In the genomic region with DNA sequence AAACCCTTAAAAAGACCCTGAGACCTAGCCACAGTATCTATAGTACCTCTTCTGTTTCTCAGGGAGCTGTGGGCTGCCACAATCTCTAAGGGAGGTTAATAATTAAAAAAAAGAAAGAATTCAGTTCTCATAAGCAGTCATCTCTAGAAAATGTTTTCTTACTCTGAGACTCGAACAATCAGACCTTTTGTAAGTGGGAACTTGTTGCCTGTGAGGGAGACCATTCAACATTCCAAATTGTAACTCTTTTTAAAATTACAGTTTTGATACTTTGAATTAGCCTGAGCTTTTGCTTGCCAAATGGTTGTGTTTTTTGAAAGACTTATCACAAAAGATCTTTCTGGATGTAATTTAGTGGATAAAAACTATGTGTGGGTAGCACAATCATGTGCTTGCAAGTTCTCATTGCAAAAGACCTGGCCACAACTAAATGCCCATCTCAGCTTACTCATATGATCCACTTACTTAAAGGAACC, we compare ENCODE assay signal across 9 cellular contexts. TPM values are rescaled to one million over a fixed set of nuclear protein-coding genes. Genes with fewer than 3 reads are reported as not detected.
DNase-seq lines count a peak whose midpoint lies in the region; ATAC-seq and TF ChIP-seq lines count a peak whose summit lies in the region.
"Had no signal": no experiment of that assay in that cellular context is flagged by ENCODE, and none has a peak within 500 bp of the region (broad histone marks: within the 10 kb centered on the region; RNA-seq: fewer than 3 reads in every experiment).

No MANE protein-coding gene starts in this region.

- no peak overlapping the region for H3K27ac Mint-ChIP-seq in endothelial cell (ENCODE audit: unreplicated experiment)

- H3K4me3 ChIP-seq in AG10803 (ENCODE audit: low read length) (no peak overlapping the region), HAP-1 (no peak overlapping the region)

- in situ Hi-C loops in HAP-1 (cut with MboI; ENCODE audit: low sequenced_read_pairs): no loop called here

- H3K36me3 ChIP-seq in HAP-1 (replicated peaks): no peaks in the 10 kb centered on the region

- peaks cover 9% of the 10 kb centered on the region for H3K4me1 Mint-ChIP-seq in endothelial cell (ENCODE audit: unreplicated experiment)

- H3K4me1 ChIP-seq in HAP-1: no peaks in the 10 kb centered on the region

- no peaks in the 10 kb centered on the region for H3K27me3 ChIP-seq in HAP-1 (ENCODE audit: low read depth)

- DNase-seq in AG10803 (ENCODE audit: low read depth) (peak; percentile 94), fibroblast of peridontal ligament (ENCODE audit: extremely low read depth) (peak; percentile 94), HPDE6-E6E7 (ENCODE audit: extremely low spot score) (no peak), HAP-1 (ENCODE audit: low spot score in 2 of 2) (no peak), endothelial cell (ENCODE audit: low spot score) (no peak), hippocampal formation (lab: John Stamatoyannopoulos, UW) (no peak)

- no peaks in the 10 kb centered on the region for H3K9me3 ChIP-seq in HAP-1

- no peaks in the 10 kb centered on the region for H3K36me3 Mint-ChIP-seq in endothelial cell (ENCODE audit: low read depth, unreplicated experiment)
- H3K36me3 Mint-ChIP-seq: activated naive CD4-positive, alpha-beta T cell treated with anti-CD3 and anti-CD28 coated beads, Interleukin-2, amount 50 U/mL, for 24 hours had no signal

- TF ChIP-seq CTCF in AG10803 (conservative IDR thresholded peaks at IDR 0.05; ENCODE audit: low read length) (no peak), endothelial cell (IDR thresholded peaks at IDR 0.05; ENCODE audit: unreplicated experiment) (no peak)

- H3K4me3 Mint-ChIP-seq in endothelial cell (ENCODE audit: unreplicated experiment): no peak overlapping the region
- H3K4me3 Mint-ChIP-seq: activated naive CD4-positive, alpha-beta T cell treated with anti-CD3 and anti-CD28 coated beads, Interleukin-2, amount 50 U/mL, for 24 hours had no signal

- peaks cover 5% of the 10 kb centered on the region for H3K27me3 Mint-ChIP-seq in endothelial cell (ENCODE audit: unreplicated experiment)
- H3K27me3 Mint-ChIP-seq: activated naive CD4-positive, alpha-beta T cell treated with anti-CD3 and anti-CD28 coated beads, Interleukin-2, amount 50 U/mL, for 24 hours had no signal

- H3K9me3 Mint-ChIP-seq in endothelial cell (ENCODE audit: unreplicated experiment): no peaks in the 10 kb centered on the region
- H3K9me3 Mint-ChIP-seq: activated naive CD4-positive, alpha-beta T cell treated with anti-CD3 and anti-CD28 coated beads, Interleukin-2, amount 50 U/mL, for 24 hours had no signal

- peak; percentile 82 for ATAC-seq in GM19452 (IDR thresholded peaks at IDR 0.05; ENCODE audit: unreplicated experiment)
- ATAC-seq in HG03196 (IDR thresholded peaks at IDR 0.05; ENCODE audit: unreplicated experiment): peak; percentile 67

RNA-seq across cellular contexts. Expression of gene IL1R2, which starts 33.3 kb away (rescaled TPM):
- not detected for total RNA-seq in endothelial cell (ENCODE audit: unreplicated experiment)

Comparison
In these comparisons a context has a peak if more than half of its experiments do, and no peak if none do; other contexts are left out.
1. DNase-seq: peak in AG10803 (single experiment) and fibroblast of peridontal ligament (single experiment); none in HPDE6-E6E7 (single experiment), HAP-1 (0 of 2), endothelial cell (single experiment) and hippocampal formation (0 of 2).